7 cellular contexts compared by ENCODE assay signal in the genomic region with DNA sequence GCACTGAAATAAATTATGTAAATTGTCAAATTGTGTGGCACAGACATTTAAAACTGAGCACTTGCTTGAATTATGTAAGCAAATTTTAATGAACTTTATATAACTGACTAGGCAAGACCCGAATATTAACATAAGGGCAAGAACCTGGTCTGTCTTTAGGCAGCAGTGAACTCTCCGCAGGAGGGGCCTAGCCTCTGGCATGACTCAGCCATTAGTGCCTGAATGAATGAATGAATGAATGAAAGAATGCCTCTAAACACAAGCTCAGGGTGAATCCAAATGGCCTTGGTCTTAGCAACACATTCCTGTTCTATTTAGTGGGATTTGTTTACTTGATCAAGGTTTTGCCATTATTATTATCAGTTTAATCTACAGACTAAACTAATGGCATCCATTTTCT.
"Had no signal": no experiment of that assay in that cellular context is flagged by ENCODE, and none has a peak within 500 bp of the region (broad histone marks: within the 10 kb centered on the region; RNA-seq: fewer than 3 reads in every experiment).

No MANE protein-coding gene starts in this region.

- H3K27ac ChIP-seq: GM23248 had no signal

- H3K9ac ChIP-seq: GM23248 had no signal

- H3K4me3 ChIP-seq: GM23248, K562 had no signal

- H3K9me3 Mint-ChIP-seq: H9 had no signal

- ATAC-seq: K562 had no signal

- H2AFZ ChIP-seq: GM23248 had no signal

- H3K4me3 Mint-ChIP-seq: H9 had no signal

- DNase-seq: GM23248, H9, HCEC 1CT, IMR-90, KG1 had no signal

- FAIRE-seq: HTR-8/SVneo, K562 had no signal
